ENCODE assay signal across 22 cellular contexts in genomic region chr1:51735746-51736254, GRCh38.
DNase-seq lines count a peak whose midpoint lies in the region; ATAC-seq and TF ChIP-seq lines count a peak whose summit lies in the region.
"Had no signal": no experiment of that assay in that cellular context is flagged by ENCODE, and none has a peak within 500 bp of the region (broad histone marks: within the 10 kb centered on the region; RNA-seq: fewer than 3 reads in every experiment).

No MANE protein-coding gene starts in this region.

- H3K4me1 Mint-ChIP-seq in Calu3 (ENCODE audit: low read depth, unreplicated experiment) (peaks cover 64% of the 10 kb centered on the region), HFFc6 (ENCODE audit: low read depth) (peaks cover 63% of the 10 kb centered on the region), chondrocyte (ENCODE audit: low read depth) (peaks cover 94% of the 10 kb centered on the region)

- CTCF ChIA-PET in Calu3 (lab: Charles Lee), result no interaction called here

- DNase-seq in Calu3 (no peak), HFFc6 (no peak), chondrocyte (ENCODE audit: low spot score) (no peak), psoas muscle (no peak), MG63 (no peak), SW 1271 (lab: John Stamatoyannopoulos, UW) (no peak), occipital lobe (lab: John Stamatoyannopoulos, UW) (no peak)
- DNase-seq: activated naive CD4-positive, alpha-beta T cell treated with anti-CD3 and anti-CD28 coated beads, Interleukin-2, amount 50 U/mL, for 16 hours; DMS153; endodermal cell; HCEC 1CT; KBM-7; left cardiac atrium; MV-4-11; NCI-H187; NCI-H526 treated with DMSO at 0.1 percent for 48 hours; posterior cingulate gyrus; testis had no signal

- peaks cover 76% of the 10 kb centered on the region for H3K4me1 ChIP-seq in psoas muscle

- WGBS in psoas muscle, 3 donors, result 63 to 71% (median 69%) methylated on average over 5 of the region's 5 CpGs

- H3K4me3 ChIP-seq in psoas muscle (no peak overlapping the region), MG63 (no peak overlapping the region)
- H3K4me3 ChIP-seq: testis had no signal

- H3K4me3 Mint-ChIP-seq in Calu3 (ENCODE audit: low read depth, unreplicated experiment) (no peak overlapping the region), HFFc6 (peak overlapping the region; percentile 29), chondrocyte (ENCODE audit: unreplicated experiment) (no peak overlapping the region)
- H3K4me3 Mint-ChIP-seq: endodermal cell; stimulated activated memory B cell treated with anti-CD40 and anti-IgM and Interleukin-4, amounts not matched to agents 10 μg/mL and 1 μg/mL and 100 μg/mL, for 72 hours had no signal

- H3K27ac Mint-ChIP-seq in Calu3 (ENCODE audit: unreplicated experiment) (peak overlapping the region; percentile 14), HFFc6 (peak overlapping the region; percentile 66; the same call in 1 of the 2 replicates), chondrocyte (ENCODE audit: unreplicated experiment) (peak overlapping the region; percentile 78)
- H3K27ac Mint-ChIP-seq: stimulated activated memory B cell treated with anti-CD40 and anti-IgM and Interleukin-4, amounts not matched to agents 10 μg/mL and 1 μg/mL and 100 μg/mL, for 72 hours had no signal

- H3K27me3 ChIP-seq in psoas muscle (ENCODE audit: insufficient read depth in 3 of 3, low read length in 2 of 3), result no peaks in the 10 kb centered on the region
- H3K27me3 ChIP-seq in MG63, result no peaks in the 10 kb centered on the region
- H3K27me3 ChIP-seq: testis had no signal

- no peaks in the 10 kb centered on the region for H3K9me3 ChIP-seq in psoas muscle
- no peaks in the 10 kb centered on the region for H3K9me3 ChIP-seq in MG63
- H3K9me3 ChIP-seq: testis had no signal

- H3K9me3 Mint-ChIP-seq in Calu3 (ENCODE audit: low read depth, unreplicated experiment) (no peaks in the 10 kb centered on the region), HFFc6 (no peaks in the 10 kb centered on the region), chondrocyte (ENCODE audit: low read depth) (no peaks in the 10 kb centered on the region)
- H3K9me3 Mint-ChIP-seq: CD4-positive, CD25-positive, alpha-beta regulatory T cell; endodermal cell; naive thymus-derived CD8-positive, alpha-beta T cell; stimulated activated memory B cell treated with anti-CD40 and anti-IgM and Interleukin-4, amounts not matched to agents 10 μg/mL and 1 μg/mL and 100 μg/mL, for 72 hours had no signal

- TF ChIP-seq CTCF in Calu3 (IDR thresholded peaks at IDR 0.05; ENCODE audit: unreplicated experiment) (no peak), HFFc6 (IDR thresholded peaks at IDR 0.05) (no peak), chondrocyte (IDR thresholded peaks at IDR 0.05) (no peak), psoas muscle (IDR thresholded peaks at IDR 0.05) (no peak)

- no TSS peak for BruUV-seq in Calu3 (replicated peaks; lab: Mats Ljungman, UMichigan)

- H3K27me3 Mint-ChIP-seq in Calu3 (ENCODE audit: unreplicated experiment), result no peaks in the 10 kb centered on the region
- no peaks in the 10 kb centered on the region for H3K27me3 Mint-ChIP-seq in HFFc6 (ENCODE audit: insufficient read depth)
- no peaks in the 10 kb centered on the region for H3K27me3 Mint-ChIP-seq in chondrocyte (ENCODE audit: low read depth)
- H3K27me3 Mint-ChIP-seq: CD4-positive, CD25-positive, alpha-beta regulatory T cell; naive thymus-derived CD8-positive, alpha-beta T cell; stimulated activated memory B cell treated with anti-CD40 and anti-IgM and Interleukin-4, amounts not matched to agents 10 μg/mL and 1 μg/mL and 100 μg/mL, for 72 hours had no signal

- no peak for ATAC-seq in psoas muscle
- ATAC-seq in GM21717 (IDR thresholded peaks at IDR 0.05; ENCODE audit: unreplicated experiment), result no peak
- ATAC-seq: stimulated activated memory B cell treated with anti-CD40 and anti-IgM and Interleukin-4, amounts not matched to agents 10 μg/mL and 1 μg/mL and 100 μg/mL, for 72 hours had no signal

- H3K36me3 ChIP-seq in psoas muscle (ENCODE audit: insufficient read depth in 1 of 2, low read depth in 1 of 2) (no peaks in the 10 kb centered on the region), MG63 (no peaks in the 10 kb centered on the region)

- H3K27ac ChIP-seq in psoas muscle, result peak overlapping the region; percentile 79

- intact Hi-C loops in Calu3 (cut with micrococcal nuclease; ENCODE audit: unreplicated experiment), result loop anchor here (5.0 kb wide), 1 partner anchor 98 kb away; no protein-coding TSS in a partner anchor
- intact Hi-C loops in psoas muscle (cut with DNase I), result loop anchor here in 1 of 2 donors (5.0 kb wide), 1 partner anchor 118 kb away; the partner anchor contains the start of gene OSBPL9

- H3K36me3 Mint-ChIP-seq in Calu3 (ENCODE audit: insufficient read depth, unreplicated experiment) (no peaks in the 10 kb centered on the region), HFFc6 (ENCODE audit: low read depth) (no peaks in the 10 kb centered on the region), chondrocyte (ENCODE audit: low read depth) (no peaks in the 10 kb centered on the region)
- H3K36me3 Mint-ChIP-seq: naive thymus-derived CD8-positive, alpha-beta T cell; stimulated activated memory B cell treated with anti-CD40 and anti-IgM and Interleukin-4, amounts not matched to agents 10 μg/mL and 1 μg/mL and 100 μg/mL, for 72 hours had no signal

Comparison
In these comparisons a context has a peak if more than half of its experiments do, and no peak if none do; other contexts are left out.
1. H3K27ac Mint-ChIP-seq: peak in every context shown above with its lines; median percentile 78 in chondrocyte; 66 in HFFc6; 14 in Calu3.